8 cellular contexts compared by ENCODE assay signal in genomic region chr4:104491826-104492771, GRCh38. TPM values are rescaled to one million over a fixed set of nuclear protein-coding genes. Genes with fewer than 3 reads are reported as not detected.
DNase-seq lines count a peak whose midpoint lies in the region; ATAC-seq, FAIRE-seq and TF ChIP-seq lines count a peak whose summit lies in the region.

No MANE protein-coding gene starts in this region.

- peaks cover 17% of the 10 kb centered on the region for H3K4me1 Mint-ChIP-seq in activated CD4-positive, alpha-beta T cell treated with anti-CD3 and anti-CD28 coated beads, Interleukin-2, amount 10 ng/mL, durations not matched to agents 24 days and 14 days

- H3K4me1 ChIP-seq in kidney (ENCODE audit: control insufficient read depth in 1 of 2, insufficient read depth in 1 of 2, low read depth in 1 of 2, low read length in 2 of 2), result peaks cover 4 to 6% of the 10 kb centered on the region in 2 donors

- H3K9ac ChIP-seq in kidney (ENCODE audit: low read length in 2 of 2), result peak overlapping the region in 1 of 2 donors; percentile 65

- no peak for TF ChIP-seq CTCF in kidney (IDR thresholded peaks at IDR 0.05; ENCODE audit: borderline replicate concordance, extremely low read depth, insufficient read depth)

- H3K9me3 Mint-ChIP-seq in activated CD4-positive, alpha-beta T cell treated with anti-CD3 and anti-CD28 coated beads, Interleukin-2, amount 10 ng/mL, durations not matched to agents 24 days and 14 days, result peaks cover 8% of the 10 kb centered on the region

- DNase-seq in activated CD4-positive, alpha-beta T cell treated with anti-CD3 and anti-CD28 coated beads, Interleukin-2, amount 10 ng/mL, durations not matched to agents 24 days and 14 days, result no peak
- DNase-seq in activated CD4-positive, alpha-beta T cell treated with anti-CD3 and anti-CD28 coated beads for 4 hours, result no peak
- DNase-seq in NCI-H1092 (lab: John Stamatoyannopoulos, UW) (peak; percentile 8), kidney (peak; percentile 9), substantia nigra (lab: John Stamatoyannopoulos, UW) (peak in 8 of 49 donors; percentile 6 to 49 (median 30)), NOMO-1 treated with DMSO at 0.1 percent for 48 hours (lab: John Stamatoyannopoulos, UW; ENCODE audit: unreplicated experiment) (no peak)

- H3K36me3 Mint-ChIP-seq in activated CD4-positive, alpha-beta T cell treated with anti-CD3 and anti-CD28 coated beads, Interleukin-2, amount 10 ng/mL, durations not matched to agents 24 days and 14 days (ENCODE audit: low read depth), result no peaks in the 10 kb centered on the region

- peaks cover 70% of the 10 kb centered on the region for H3K27me3 Mint-ChIP-seq in activated CD4-positive, alpha-beta T cell treated with anti-CD3 and anti-CD28 coated beads, Interleukin-2, amount 10 ng/mL, durations not matched to agents 24 days and 14 days

- H3K36me3 ChIP-seq in kidney (ENCODE audit: control insufficient read depth in 1 of 2, insufficient read depth in 2 of 2, low read length in 2 of 2), result no peaks in the 10 kb centered on the region

- no peak overlapping the region for H3K27ac Mint-ChIP-seq in activated CD4-positive, alpha-beta T cell treated with anti-CD3 and anti-CD28 coated beads, Interleukin-2, amount 10 ng/mL, durations not matched to agents 24 days and 14 days

- ATAC-seq in GM21825 (IDR thresholded peaks at IDR 0.05; ENCODE audit: unreplicated experiment), result peak; percentile 28

- FAIRE-seq in kidney (lab: Jason Lieb, UNC), result no peak

- peak overlapping the region; percentile 58 to 61 for H3K4me3 ChIP-seq in kidney (ENCODE audit: low read length in 2 of 2)

- H3K4me3 Mint-ChIP-seq in activated CD4-positive, alpha-beta T cell treated with anti-CD3 and anti-CD28 coated beads, Interleukin-2, amount 10 ng/mL, durations not matched to agents 24 days and 14 days, result peak overlapping the region; percentile 64

- no peaks in the 10 kb centered on the region for H3K9me3 ChIP-seq in kidney (ENCODE audit: control insufficient read depth in 1 of 2, low read length in 2 of 2)

- H3K27ac ChIP-seq in angular gyrus (ENCODE audit: low read depth, low read length) (peak overlapping the region; percentile 80), kidney (ENCODE audit: low read depth in 2 of 2, low read length in 2 of 2) (peak overlapping the region; percentile 47 to 65), substantia nigra (ENCODE audit: low read depth, low read length, poor library complexity, severe bottlenecking) (peak overlapping the region; percentile 78)

- intact Hi-C loops in activated CD4-positive, alpha-beta T cell treated with anti-CD3 and anti-CD28 coated beads, Interleukin-2, amount 10 ng/mL, durations not matched to agents 24 days and 14 days (cut with micrococcal nuclease), result no loop called here
- intact Hi-C loops in kidney (cut with DNase I), result no loop called here

RNA-seq across cellular contexts. Expression of gene CXXC4, which starts 2.6 kb away (rescaled TPM):
- not detected in 2 replicates for total RNA-seq in activated CD4-positive, alpha-beta T cell treated with anti-CD3 and anti-CD28 coated beads, Interleukin-2, amount 10 ng/mL, durations not matched to agents 24 days and 14 days
- 0.63 TPM for total RNA-seq in kidney
- 0.45 TPM for polyA plus RNA-seq in kidney (ENCODE audit: insufficient read depth, low read depth, low replicate concordance)

Comparison
In these comparisons a context has a peak if more than half of its experiments do, and no peak if none do; other contexts are left out.
1. DNase-seq: peak in NCI-H1092 (single experiment) and kidney (single experiment); none in activated CD4-positive, alpha-beta T cell treated with anti-CD3 and anti-CD28 coated beads, Interleukin-2, amount 10 ng/mL, durations not matched to agents 24 days and 14 days (single experiment), activated CD4-positive, alpha-beta T cell treated with anti-CD3 and anti-CD28 coated beads for 4 hours (0 of 2) and NOMO-1 treated with DMSO at 0.1 percent for 48 hours (single experiment).
2. Peak in every context shown above with its lines, with median percentiles within 50 percentile points of each other: H3K27ac ChIP-seq.